Comparison of ENCODE assay signal across 20 cellular contexts in genomic region chr3:86695752-86696151, GRCh38.
"Had no signal": no experiment of that assay in that cellular context is flagged by ENCODE, and none has a peak within 500 bp of the region (broad histone marks: within the 10 kb centered on the region; RNA-seq: fewer than 3 reads in every experiment).

No MANE protein-coding gene starts in this region.

- H3K4me1 ChIP-seq: parathyroid adenoma, sigmoid colon, spleen, upper lobe of right lung had no signal

- H3K9ac ChIP-seq: parathyroid adenoma had no signal

- DNase-seq: activated CD4-positive, alpha-beta T cell treated with anti-CD3 and anti-CD28 coated beads, Interleukin-2, amount 10 ng/mL, durations not matched to agents 7 days and 5 days; activated CD8-positive, alpha-beta T cell treated with anti-CD3 and anti-CD28 coated beads, Interleukin-2, amount 10 ng/mL, durations not matched to agents 7 days and 5 days; activated naive CD4-positive, alpha-beta T cell treated with anti-CD3 and anti-CD28 coated beads, Interleukin-2, amount 10 ng/mL, durations not matched to agents 7 days and 5 days; activated T-cell treated with anti-CD3 and anti-CD28 coated beads, Interleukin-2, amount 50 U/mL, for 24 hours; aorta; brain microvascular endothelial cell; central memory CD4-positive, alpha-beta T cell; dorsolateral prefrontal cortex; foreskin fibroblast; mesenchymal stem cell; naive thymus-derived CD4-positive, alpha-beta T cell; sigmoid colon; spleen; stimulated activated CD4-positive, alpha-beta T cell treated with anti-CD3 and anti-CD28 coated beads, Interleukin-4, amount 100 ng/mL, for 4 hours; T-helper 9 cell; upper lobe of right lung had no signal

- H3K4me3 ChIP-seq: dorsolateral prefrontal cortex, sigmoid colon, spleen, upper lobe of right lung had no signal

- H3K27ac ChIP-seq: brain microvascular endothelial cell, dorsolateral prefrontal cortex, epithelial cell of prostate, parathyroid adenoma, sigmoid colon, spleen, upper lobe of right lung had no signal

- H2AFZ ChIP-seq: parathyroid adenoma had no signal

- H3K36me3 Mint-ChIP-seq: activated naive CD4-positive, alpha-beta T cell treated with anti-CD3 and anti-CD28 coated beads, Interleukin-2, amount 10 ng/mL, durations not matched to agents 7 days and 5 days; naive thymus-derived CD4-positive, alpha-beta T cell; stimulated activated memory B cell treated with anti-CD40 and anti-IgM and Interleukin-4, amounts not matched to agents 10 μg/mL and 1 μg/mL and 100 μg/mL, for 72 hours had no signal

- H3K36me3 ChIP-seq: brain microvascular endothelial cell, sigmoid colon, spleen, upper lobe of right lung had no signal

- ATAC-seq: activated CD4-positive, CD25-positive, alpha-beta regulatory T cell treated with anti-CD3 and anti-CD28 coated beads, Interleukin-2, amount 50 U/mL, for 24 hours; activated CD8-positive, alpha-beta T cell treated with anti-CD3 and anti-CD28 coated beads, Interleukin-2, amount 10 ng/mL, durations not matched to agents 7 days and 5 days; naive thymus-derived CD4-positive, alpha-beta T cell; stimulated activated memory B cell treated with anti-CD40 and anti-IgM and Interleukin-4, amounts not matched to agents 10 μg/mL and 1 μg/mL and 100 μg/mL, for 72 hours; upper lobe of right lung had no signal

- H3K79me2 ChIP-seq: parathyroid adenoma had no signal

- H3K4me3 Mint-ChIP-seq: activated CD4-positive, alpha-beta T cell treated with anti-CD3 and anti-CD28 coated beads, Interleukin-2, amount 10 ng/mL, durations not matched to agents 7 days and 5 days; activated CD8-positive, alpha-beta T cell treated with anti-CD3 and anti-CD28 coated beads, Interleukin-2, amount 10 ng/mL, durations not matched to agents 7 days and 5 days; activated naive CD4-positive, alpha-beta T cell treated with anti-CD3 and anti-CD28 coated beads, Interleukin-2, amount 10 ng/mL, durations not matched to agents 7 days and 5 days; activated T-cell treated with anti-CD3 and anti-CD28 coated beads, Interleukin-2, amount 50 U/mL, for 24 hours; naive thymus-derived CD4-positive, alpha-beta T cell; stimulated activated memory B cell treated with anti-CD40 and anti-IgM and Interleukin-4, amounts not matched to agents 10 μg/mL and 1 μg/mL and 100 μg/mL, for 72 hours had no signal

- H3K9me3 ChIP-seq: sigmoid colon, spleen, upper lobe of right lung had no signal

- H3K27me3 ChIP-seq: brain microvascular endothelial cell, dorsolateral prefrontal cortex, sigmoid colon, spleen, upper lobe of right lung had no signal

- H3K4me1 Mint-ChIP-seq: activated CD4-positive, alpha-beta T cell treated with anti-CD3 and anti-CD28 coated beads, Interleukin-2, amount 10 ng/mL, durations not matched to agents 7 days and 5 days; activated naive CD4-positive, alpha-beta T cell treated with anti-CD3 and anti-CD28 coated beads, Interleukin-2, amount 10 ng/mL, durations not matched to agents 7 days and 5 days; naive thymus-derived CD4-positive, alpha-beta T cell; stimulated activated memory B cell treated with anti-CD40 and anti-IgM and Interleukin-4, amounts not matched to agents 10 μg/mL and 1 μg/mL and 100 μg/mL, for 72 hours had no signal

- H3K27ac Mint-ChIP-seq: activated CD4-positive, alpha-beta T cell treated with anti-CD3 and anti-CD28 coated beads, Interleukin-2, amount 10 ng/mL, durations not matched to agents 7 days and 5 days; activated CD8-positive, alpha-beta T cell treated with anti-CD3 and anti-CD28 coated beads, Interleukin-2, amount 10 ng/mL, durations not matched to agents 7 days and 5 days; activated naive CD4-positive, alpha-beta T cell treated with anti-CD3 and anti-CD28 coated beads, Interleukin-2, amount 10 ng/mL, durations not matched to agents 7 days and 5 days; activated T-cell treated with anti-CD3 and anti-CD28 coated beads, Interleukin-2, amount 50 U/mL, for 24 hours; naive thymus-derived CD4-positive, alpha-beta T cell; stimulated activated memory B cell treated with anti-CD40 and anti-IgM and Interleukin-4, amounts not matched to agents 10 μg/mL and 1 μg/mL and 100 μg/mL, for 72 hours had no signal

- H3K9me3 Mint-ChIP-seq: activated CD4-positive, alpha-beta T cell treated with anti-CD3 and anti-CD28 coated beads, Interleukin-2, amount 10 ng/mL, durations not matched to agents 7 days and 5 days; stimulated activated memory B cell treated with anti-CD40 and anti-IgM and Interleukin-4, amounts not matched to agents 10 μg/mL and 1 μg/mL and 100 μg/mL, for 72 hours had no signal

- H3K27me3 Mint-ChIP-seq: activated CD4-positive, alpha-beta T cell treated with anti-CD3 and anti-CD28 coated beads, Interleukin-2, amount 10 ng/mL, durations not matched to agents 7 days and 5 days; activated naive CD4-positive, alpha-beta T cell treated with anti-CD3 and anti-CD28 coated beads, Interleukin-2, amount 10 ng/mL, durations not matched to agents 7 days and 5 days; activated T-cell treated with anti-CD3 and anti-CD28 coated beads, Interleukin-2, amount 50 U/mL, for 24 hours; naive thymus-derived CD4-positive, alpha-beta T cell; stimulated activated memory B cell treated with anti-CD40 and anti-IgM and Interleukin-4, amounts not matched to agents 10 μg/mL and 1 μg/mL and 100 μg/mL, for 72 hours had no signal
